In the genomic region with DNA sequence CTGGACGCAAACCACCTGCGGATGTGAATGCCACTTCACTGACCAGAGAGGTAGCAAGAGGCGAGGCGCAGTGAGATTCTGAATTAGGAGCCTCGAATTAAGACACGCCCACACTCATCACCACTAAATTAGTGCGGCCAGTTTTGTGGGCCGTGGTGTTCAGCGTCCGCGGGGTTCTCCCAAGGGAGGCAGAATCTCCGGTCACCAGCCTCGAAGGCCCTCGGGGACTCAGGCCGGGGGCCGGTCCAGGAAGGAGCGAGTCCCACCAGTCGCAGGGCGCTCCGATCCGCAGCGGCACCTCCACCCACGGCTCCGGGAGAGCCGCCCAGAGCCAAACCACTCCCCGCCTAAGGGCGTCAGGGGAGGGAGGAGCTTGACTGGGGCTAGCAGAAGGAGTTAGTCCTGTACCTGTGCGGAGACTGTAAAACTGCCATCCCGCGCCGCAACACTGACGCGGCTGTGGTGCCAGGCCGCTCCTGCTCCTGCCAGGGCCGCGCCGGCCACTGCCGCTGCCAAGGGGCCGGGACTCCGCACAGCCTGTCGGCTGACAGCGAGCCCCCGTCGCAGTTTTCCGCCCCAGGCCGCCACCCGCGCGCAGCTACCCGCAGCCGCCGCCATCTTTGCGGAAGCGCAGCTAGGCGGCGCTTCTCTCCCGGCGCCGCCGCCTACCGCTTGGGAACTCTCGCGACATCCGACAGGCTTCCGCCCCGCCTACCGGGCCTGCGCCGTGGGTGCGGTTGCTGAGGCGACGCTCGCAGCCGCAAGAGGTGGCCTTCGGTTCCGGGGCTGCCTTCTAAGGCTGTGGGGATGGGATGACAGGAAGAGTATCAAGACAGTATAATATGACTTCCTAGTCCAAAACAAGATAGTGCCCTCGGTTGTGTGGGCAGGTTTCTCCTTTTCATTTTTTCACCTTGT, we compare ENCODE assay signal across 8 cellular contexts. TPM values are rescaled to one million over a fixed set of nuclear protein-coding genes. Genes with fewer than 3 reads are reported as not detected.
DNase-seq lines count a peak whose midpoint lies in the region; ATAC-seq, FAIRE-seq and TF ChIP-seq lines count a peak whose summit lies in the region.

Gene MICU2 (minus strand): TSS at position 640 of the 918 bp plus-strand sequence. CDS start 22 bp downstream, at position 618.

- BruUV-seq in Calu3 (replicated peaks; lab: Mats Ljungman, UMichigan): TSS peak; percentile 82
- BruUV-seq in endothelial cell of umbilical vein (replicated peaks; lab: Mats Ljungman, UMichigan): TSS peak; percentile 82

- H3K36me3 Mint-ChIP-seq in Calu3 (ENCODE audit: insufficient read depth, unreplicated experiment): peaks cover 23% of the 10 kb centered on the region

- peaks cover 2% of the 10 kb centered on the region for H3K9me3 Mint-ChIP-seq in Calu3 (ENCODE audit: low read depth, unreplicated experiment)

- peak within 1 kb of the TSS; percentile 87 for H3K27ac ChIP-seq in HUES6 (ENCODE audit: low read depth, low read length)
- peak within 1 kb of the TSS; percentile 74 for H3K27ac ChIP-seq in OCI-LY3 (ENCODE audit: low read length)
- H3K27ac ChIP-seq in endothelial cell of umbilical vein (ENCODE audit: insufficient read depth, low read depth, low read length): peak within 1 kb of the TSS; percentile 85

- peaks cover 28% of the 10 kb centered on the region for H3K27me3 Mint-ChIP-seq in Calu3 (ENCODE audit: unreplicated experiment)

- intact Hi-C loops in Calu3 (cut with micrococcal nuclease; ENCODE audit: unreplicated experiment) (no loop called here), endothelial cell of umbilical vein (cut with micrococcal nuclease) (loop anchor here (2.0 kb wide), 2 partner anchors 15 to 67 kb away; partner anchors contain the start of gene FGF9)

- H3K4me3 Mint-ChIP-seq in Calu3 (ENCODE audit: low read depth, unreplicated experiment): peak within 1 kb of the TSS; percentile 74

- no peaks in the 10 kb centered on the region for H3K4me1 Mint-ChIP-seq in Calu3 (ENCODE audit: low read depth, unreplicated experiment)

- H3K9ac ChIP-seq in HUES6 (ENCODE audit: low read length) (peak within 1 kb of the TSS; percentile 94), OCI-LY3 (ENCODE audit: low read length) (peak within 1 kb of the TSS; percentile 80), endothelial cell of umbilical vein (replicated peaks; ENCODE audit: extremely low read depth, insufficient read depth, low read length) (peak within 1 kb of the TSS; percentile 95)

- no peak for TF ChIP-seq CTCF in Calu3 (IDR thresholded peaks at IDR 0.05; ENCODE audit: unreplicated experiment)
- TF ChIP-seq CTCF in OCI-LY3 (IDR thresholded peaks at IDR 0.05; ENCODE audit: low read depth, low read length): no peak
- TF ChIP-seq CTCF in endothelial cell of umbilical vein (IDR thresholded peaks at IDR 0.05; ENCODE audit: extremely low read depth in 1 of 2, insufficient read depth in 1 of 2, low read depth in 1 of 2, low read length in 2 of 2): peak in 1 of 2 donors; percentile 10

- H3K9me1 ChIP-seq in endothelial cell of umbilical vein (replicated peaks; ENCODE audit: control insufficient read depth, extremely low read depth, insufficient read depth, low read length): no peaks in the 10 kb centered on the region

- peak; percentile 95 for ATAC-seq in GM21423 (IDR thresholded peaks at IDR 0.05; ENCODE audit: unreplicated experiment)

- POLR2A ChIA-PET in endothelial cell of umbilical vein (lab: Charles Lee): interaction anchor here (0.6 to 2.4 kb wide), 5 partner anchors 12 to 27 kb away, joined by 4 to 14 read pairs (median 5); no protein-coding TSS in a partner anchor

- TF ChIP-seq POLR2A in endothelial cell of umbilical vein (IDR thresholded peaks at IDR 0.05; ENCODE audit: low read depth, low read length): peak; percentile 93

- DNase-seq in Calu3: peak; percentile 90
- DNase-seq in activated T-cell treated with anti-CD3 and anti-CD28 coated beads for 1 hour (ENCODE audit: low read depth): peak; percentile 92
- peak; percentile 95 for DNase-seq in endothelial cell of umbilical vein (ENCODE audit: low read depth, low spot score)
- peak; percentile 92 for DNase-seq in midbrain (lab: John Stamatoyannopoulos, UW)
- DNase-seq in stimulated activated CD8-positive, alpha-beta memory T cell treated with anti-CD3 and anti-CD28 coated beads, Interleukin-2, amount 100 ng/mL, for 1 hour (ENCODE audit: low read depth in 2 of 2): peak; percentile 92 to 93

- H3K4me2 ChIP-seq in OCI-LY3 (ENCODE audit: low read length) (peak within 1 kb of the TSS; percentile 81), endothelial cell of umbilical vein (ENCODE audit: insufficient read depth, low read length) (peak within 1 kb of the TSS; percentile 100)

- H4K20me1 ChIP-seq in OCI-LY3 (ENCODE audit: insufficient read depth, low read length) (no peaks in the 10 kb centered on the region), endothelial cell of umbilical vein (replicated peaks; ENCODE audit: control insufficient read depth, extremely low read depth, insufficient read depth, low read length) (no peaks in the 10 kb centered on the region)

- peaks cover 4% of the 10 kb centered on the region; the same call in 1 of the 2 replicates for H3K4me1 ChIP-seq in HUES6 (ENCODE audit: control insufficient read depth, insufficient read depth, low read length)
- H3K4me1 ChIP-seq in OCI-LY3 (ENCODE audit: low read length): peaks cover 6% of the 10 kb centered on the region
- peaks cover 5% of the 10 kb centered on the region for H3K4me1 ChIP-seq in endothelial cell of umbilical vein (ENCODE audit: control insufficient read depth, extremely low read depth, insufficient read depth, low read length)

- FAIRE-seq in endothelial cell of umbilical vein (lab: Jason Lieb, UNC): peak; percentile 95

- H3K9me3 ChIP-seq in HUES6 (ENCODE audit: control insufficient read depth, insufficient read depth, low read depth, low read length) (no peaks in the 10 kb centered on the region), OCI-LY3 (ENCODE audit: insufficient read depth, low read length) (no peaks in the 10 kb centered on the region), endothelial cell of umbilical vein (replicated peaks; ENCODE audit: control insufficient read depth, insufficient read depth, low read length) (no peaks in the 10 kb centered on the region)

- H3K27me3 ChIP-seq in HUES6 (ENCODE audit: control insufficient read depth, insufficient read depth, low read length) (peaks cover 14% of the 10 kb centered on the region; the same call in 1 of the 2 replicates), OCI-LY3 (ENCODE audit: low read depth, low read length) (no peaks in the 10 kb centered on the region), endothelial cell of umbilical vein (ENCODE audit: control insufficient read depth in 2 of 2, insufficient read depth in 2 of 2, low read length in 2 of 2) (peaks cover 10 to 27% of the 10 kb centered on the region in 2 experiments)

- peak within 1 kb of the TSS; percentile 90 for H3K27ac Mint-ChIP-seq in Calu3 (ENCODE audit: unreplicated experiment)

- dilution Hi-C loops in endothelial cell of umbilical vein (cut with MboI; ENCODE audit: extremely low pct_ligation_motif_present, low sequenced_read_pairs): no loop called here

- CTCF ChIA-PET in Calu3 (lab: Charles Lee): interaction anchor here (0.5 to 1.0 kb wide), 4 partner anchors 13 to 574 kb away, joined by 4 to 5 read pairs (median 4); no protein-coding TSS in a partner anchor
- CTCF ChIA-PET in endothelial cell of umbilical vein (lab: Charles Lee): interaction anchor here (0.8 to 2.0 kb wide), 8 partner anchors 9 to 305 kb away, joined by 3 to 11 read pairs (median 7); no protein-coding TSS in a partner anchor

- H3K79me2 ChIP-seq in OCI-LY3 (ENCODE audit: low read length): peaks cover 42% of the 10 kb centered on the region
- peaks cover 13% of the 10 kb centered on the region for H3K79me2 ChIP-seq in endothelial cell of umbilical vein (ENCODE audit: control insufficient read depth, insufficient read depth, low read length)

- H3K36me3 ChIP-seq in HUES6 (ENCODE audit: control insufficient read depth, insufficient read depth, low read length): no peaks in the 10 kb centered on the region
- H3K36me3 ChIP-seq in OCI-LY3 (replicated peaks; ENCODE audit: low read depth, low read length): peaks cover 2% of the 10 kb centered on the region
- H3K36me3 ChIP-seq in endothelial cell of umbilical vein (ENCODE audit: control insufficient read depth in 2 of 2, extremely low read depth in 1 of 2, insufficient read depth in 2 of 2, low read length in 2 of 2): no peaks in the 10 kb centered on the region

- H2AFZ ChIP-seq in OCI-LY3 (ENCODE audit: low read depth, low read length) (peak within 1 kb of the TSS; percentile 75), endothelial cell of umbilical vein (ENCODE audit: low read depth, low read length) (peak within 1 kb of the TSS; percentile 79)

- peak within 1 kb of the TSS; percentile 91 for H3K4me3 ChIP-seq in HUES6 (ENCODE audit: low read depth, low read length)
- peak within 1 kb of the TSS; percentile 88 for H3K4me3 ChIP-seq in OCI-LY3 (ENCODE audit: low read length)
- peak within 1 kb of the TSS; percentile 39 to 98 (median 75) for H3K4me3 ChIP-seq in endothelial cell of umbilical vein (replicated peaks in 1 of 3; ENCODE audit: insufficient read depth in 1 of 3, low read depth in 1 of 3, low read length in 3 of 3)

TF ChIP-seq in endothelial cell of umbilical vein, 7 proteins besides CTCF, POLR2A, EP300 and RAD21:
- peak; percentile 96 for TF ChIP-seq POLR2AphosphoS5 (IDR thresholded peaks at IDR 0.05; ENCODE audit: insufficient read depth, low read depth, low read length)
- TF ChIP-seq FOS (IDR thresholded peaks at IDR 0.05; ENCODE audit: borderline replicate concordance, insufficient read depth, low read length): no peak
- TF ChIP-seq, protein P1, sequence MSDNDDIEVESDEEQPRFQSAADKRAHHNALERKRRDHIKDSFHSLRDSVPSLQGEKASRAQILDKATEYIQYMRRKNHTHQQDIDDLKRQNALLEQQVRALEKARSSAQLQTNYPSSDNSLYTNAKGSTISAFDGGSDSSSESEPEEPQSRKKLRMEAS (IDR thresholded peaks at IDR 0.05; ENCODE audit: insufficient read depth, insufficient read length): peak; percentile 80

RNA-seq across cellular contexts. Expression of gene MICU2, which starts in this region (rescaled TPM):
- 16.3 and 17.4 TPM in 2 replicates for total RNA-seq in Calu3 (2022)
- 24.0 and 25.1 TPM in 2 replicates for total RNA-seq in endothelial cell of umbilical vein
- 32.3 and 36.7 TPM in 2 replicates for polyA plus RNA-seq in endothelial cell of umbilical vein
- 35.1 and 35.4 TPM in 2 replicates for polyA plus RNA-seq in endothelial cell of umbilical vein (2011; cell fraction: cytosol; rRNA removed)
- 35.6 and 38.5 TPM in 2 replicates for polyA plus RNA-seq in endothelial cell of umbilical vein (2011; cell fraction: nucleus; rRNA removed)
- 25.1 and 33.0 TPM in 2 replicates for polyA plus RNA-seq in endothelial cell of umbilical vein (2012)
- 13.9 and 19.4 TPM in 2 replicates for polyA minus RNA-seq in endothelial cell of umbilical vein
- polyA minus RNA-seq in endothelial cell of umbilical vein (2011; cell fraction: cytosol; rRNA and poly(A)+ RNA removed): 10.9 TPM
- polyA minus RNA-seq in endothelial cell of umbilical vein (2011; cell fraction: nucleus; rRNA and poly(A)+ RNA removed): 22.0 and 26.0 TPM in 2 replicates

Comparison
In these comparisons a context has a peak if more than half of its experiments do, and no peak if none do; other contexts are left out.
1. Peak in every context shown above with its lines: DNase-seq, ATAC-seq, H3K4me3 ChIP-seq and H3K27ac ChIP-seq.